ENCODE assay signal across 26 cellular contexts in genomic region chr20:59351148-59352040, GRCh38. TPM values are rescaled to one million over a fixed set of nuclear protein-coding genes. Genes with fewer than 3 reads are reported as not detected.
DNase-seq lines count a peak whose midpoint lies in the region; ATAC-seq, FAIRE-seq and TF ChIP-seq lines count a peak whose summit lies in the region.
"Had no signal": no experiment of that assay in that cellular context is flagged by ENCODE, and none has a peak within 500 bp of the region (broad histone marks: within the 10 kb centered on the region; RNA-seq: fewer than 3 reads in every experiment).

No MANE protein-coding gene starts in this region.

- no peak overlapping the region for H3K18ac ChIP-seq in H1 (ENCODE audit: extremely low read depth, low read length)

- H2BK20ac ChIP-seq in H1 (ENCODE audit: low read length) = no peak overlapping the region

- TF ChIP-seq EP300 in HepG2 (IDR thresholded peaks at IDR 0.05; ENCODE audit: low read depth in 2 of 2, low read length in 2 of 2) (no peak), HepG2 (CRISPR knock-in tag; IDR thresholded peaks at IDR 0.05; ENCODE audit: borderline replicate concordance) (no peak), H1 (IDR thresholded peaks at IDR 0.05; ENCODE audit: borderline replicate concordance in 1 of 2, low read depth in 2 of 2, low read length in 2 of 2) (no peak)

- no peak overlapping the region for H3K4ac ChIP-seq in H1 (replicated peaks; ENCODE audit: insufficient read length, low read depth, low read length)

- no peak overlapping the region for H2BK5ac ChIP-seq in H1 (ENCODE audit: low read depth, low read length)

- FAIRE-seq in HepG2 (lab: Jason Lieb, UNC) (no peak), RCC 7860 (lab: Jason Lieb, UNC) (no peak), H1 (lab: Jason Lieb, UNC) (no peak)
- FAIRE-seq: astrocyte, colon, frontal cortex had no signal

- peaks cover 4% of the 10 kb centered on the region for H3K27me3 Mint-ChIP-seq in activated CD4-positive, alpha-beta memory T cell treated with anti-CD3 and anti-CD28 coated beads, Interleukin-2, amount 10 ng/mL, durations not matched to agents 7 days and 5 days
- H3K27me3 Mint-ChIP-seq in stimulated activated memory B cell treated with anti-CD40 and anti-IgM and Interleukin-4, amounts not matched to agents 10 μg/mL and 1 μg/mL and 100 μg/mL, for 72 hours = peaks cover 17% of the 10 kb centered on the region

- H2BK15ac ChIP-seq in H1 (ENCODE audit: low read length) = no peak overlapping the region

- WGBS in HepG2 (ENCODE audit: low lambda C conversion rate) = 55% methylated on average over 11 of the region's 11 CpGs
- 76% methylated on average over 8 of the region's 11 CpGs for WGBS in right lobe of liver (ENCODE audit: insufficient coverage, low coverage, low lambda C conversion rate, missing lambda C conversion rate)
- WGBS in H1 (ENCODE audit: extremely low coverage in 1 of 2, insufficient coverage in 1 of 2, insufficient read length in 1 of 2, insufficient replicate concordance in 2 of 2, low coverage in 1 of 2, low lambda C conversion rate in 2 of 2, missing lambda C conversion rate in 1 of 2), 2 experiments = 91 to 100% methylated on average over 1 to 11 of the region's 11 CpGs

- TF ChIP-seq RAD21 in HepG2 (CRISPR knock-in tag; IDR thresholded peaks at IDR 0.05) (no peak), H1 (IDR thresholded peaks at IDR 0.05 in 1 of 2, conservative IDR thresholded peaks at IDR 0.05 in 1 of 2; ENCODE audit: low read depth in 2 of 2, low read length in 2 of 2) (no peak)

- H3K27ac ChIP-seq in HepG2 (ENCODE audit: extremely low read length, insufficient read depth, low read length) (no peak overlapping the region), right lobe of liver (no peak overlapping the region), H1 (ENCODE audit: low read depth, low read length) (no peak overlapping the region), uterus (no peak overlapping the region)
- H3K27ac ChIP-seq: PC-9, skin epidermis, suprapubic skin had no signal

- H2AFZ ChIP-seq in HepG2 (ENCODE audit: low read length) (no peak overlapping the region), H1 (ENCODE audit: low read length) (no peak overlapping the region)
- H2AFZ ChIP-seq: PC-9 had no signal

- no peaks in the 10 kb centered on the region for H3K9me3 Mint-ChIP-seq in activated CD4-positive, alpha-beta memory T cell treated with anti-CD3 and anti-CD28 coated beads, Interleukin-2, amount 10 ng/mL, durations not matched to agents 7 days and 5 days
- peaks cover 7% of the 10 kb centered on the region for H3K9me3 Mint-ChIP-seq in stimulated activated memory B cell treated with anti-CD40 and anti-IgM and Interleukin-4, amounts not matched to agents 10 μg/mL and 1 μg/mL and 100 μg/mL, for 72 hours
- H3K9me3 Mint-ChIP-seq: activated CD4-positive, alpha-beta T cell treated with anti-CD3 and anti-CD28 coated beads, Interleukin-2, amount 10 ng/mL, durations not matched to agents 7 days and 5 days; activated naive CD4-positive, alpha-beta T cell treated with anti-CD3 and anti-CD28 coated beads for 36 hours; nephron had no signal

- no peak overlapping the region for H3K14ac ChIP-seq in H1 (ENCODE audit: insufficient read length)

- H4K8ac ChIP-seq in H1 (ENCODE audit: extremely low read depth, insufficient read depth, low read length) = no peak overlapping the region

- H3K9me3 ChIP-seq in HepG2 (ENCODE audit: low read length) (no peaks in the 10 kb centered on the region), right lobe of liver (no peaks in the 10 kb centered on the region), H1 (ENCODE audit: insufficient read depth in 2 of 2, low read depth in 1 of 2, low read length in 1 of 2) (no peaks in the 10 kb centered on the region), uterus (no peaks in the 10 kb centered on the region)
- H3K9me3 ChIP-seq: suprapubic skin had no signal

- DNase-seq in HepG2 (ENCODE audit: low spot score) (no peak), right lobe of liver (no peak), RCC 7860 (ENCODE audit: low spot score) (peak; percentile 54), H1 (ENCODE audit: low read depth in 1 of 2, low spot score in 2 of 2) (no peak), NCI-H1694 (lab: John Stamatoyannopoulos, UW) (no peak), uterus (no peak)
- no peak for DNase-seq in activated CD4-positive, alpha-beta memory T cell treated with anti-CD3 and anti-CD28 coated beads, Interleukin-2, amount 10 ng/mL, durations not matched to agents 7 days and 5 days
- DNase-seq: activated CD4-positive, alpha-beta T cell treated with anti-CD3 and anti-CD28 coated beads, Interleukin-2, amount 10 ng/mL, durations not matched to agents 7 days and 5 days; activated naive CD4-positive, alpha-beta T cell treated with anti-CD3 and anti-CD28 coated beads for 36 hours; activated T-cell treated with anti-CD3 and anti-CD28 coated beads for 4 hours; DMS79; H7; mesendoderm; NCI-H1436; NCI-H82; PC-9; stimulated activated CD4-positive, alpha-beta T cell treated with anti-CD3 and anti-CD28 coated beads, Interleukin-4, amount 100 ng/mL, for 1 hour had no signal

- H3K4me3 Mint-ChIP-seq in activated CD4-positive, alpha-beta memory T cell treated with anti-CD3 and anti-CD28 coated beads, Interleukin-2, amount 10 ng/mL, durations not matched to agents 7 days and 5 days = no peak overlapping the region
- H3K4me3 Mint-ChIP-seq in stimulated activated memory B cell treated with anti-CD40 and anti-IgM and Interleukin-4, amounts not matched to agents 10 μg/mL and 1 μg/mL and 100 μg/mL, for 72 hours = no peak overlapping the region
- H3K4me3 Mint-ChIP-seq: activated CD4-positive, alpha-beta T cell treated with anti-CD3 and anti-CD28 coated beads, Interleukin-2, amount 10 ng/mL, durations not matched to agents 7 days and 5 days; activated naive CD4-positive, alpha-beta T cell treated with anti-CD3 and anti-CD28 coated beads for 36 hours; nephron had no signal

- H3K4me2 ChIP-seq in HepG2 (ENCODE audit: low read depth, low read length) (no peak overlapping the region; the same call in 1 of the 2 replicates), H1 (ENCODE audit: insufficient read depth in 1 of 2, low read depth in 2 of 2, low read length in 2 of 2) (no peak overlapping the region)

- H3K4me1 ChIP-seq in HepG2 (ENCODE audit: insufficient read depth, low read length) (peaks cover 18% of the 10 kb centered on the region), right lobe of liver (no peaks in the 10 kb centered on the region), H1 (replicated peaks in 1 of 4; ENCODE audit: control insufficient read depth in 3 of 4, insufficient read depth in 4 of 4, low read length in 3 of 4) (no peaks in the 10 kb centered on the region; a peak in 2 of 7 replicates), uterus (no peaks in the 10 kb centered on the region)
- H3K4me1 ChIP-seq: suprapubic skin had no signal

- no peak for TF ChIP-seq POLR2A in HepG2 (IDR thresholded peaks at IDR 0.05; ENCODE audit: insufficient read depth in 1 of 2, low read depth in 2 of 2, low read length in 2 of 2)
- no peak for TF ChIP-seq POLR2A in right lobe of liver (IDR thresholded peaks at IDR 0.05)
- no peak for TF ChIP-seq POLR2A in H1 (IDR thresholded peaks at IDR 0.05; ENCODE audit: control extremely low read depth in 1 of 2, low read depth in 2 of 2, low read length in 2 of 2)
- no peak for TF ChIP-seq POLR2A in uterus (IDR thresholded peaks at IDR 0.05)

- H3K79me2 ChIP-seq in HepG2 (ENCODE audit: insufficient read depth, low read length) = no peaks in the 10 kb centered on the region
- no peaks in the 10 kb centered on the region for H3K79me2 ChIP-seq in H1 (ENCODE audit: control insufficient read depth in 1 of 2, insufficient read depth in 2 of 2, low read length in 2 of 2)

- TF ChIP-seq CTCF in HepG2 (CRISPR knock-in tag; IDR thresholded peaks at IDR 0.05) = no peak
- TF ChIP-seq CTCF in right lobe of liver (IDR thresholded peaks at IDR 0.05) = no peak
- no peak for TF ChIP-seq CTCF in H1 (IDR thresholded peaks at IDR 0.05; ENCODE audit: control extremely low read depth in 1 of 3, insufficient read depth in 1 of 3, low read depth in 1 of 3, low read length in 3 of 3)
- TF ChIP-seq CTCF in uterus (IDR thresholded peaks at IDR 0.05) = no peak

- CTCF ChIA-PET in HepG2 (lab: Yijun Ruan, JAX; ENCODE audit: low intra/inter-chr PET ratio, low total read pairs) (no interaction called here), H1 (lab: Charles Lee; ENCODE audit: partially characterized antibody) (interaction anchor here (1.2 kb wide), 1 partner anchor 11 kb away, joined by 3 read pairs; no protein-coding TSS in a partner anchor)
- CTCF ChIA-PET in activated CD4-positive, alpha-beta memory T cell treated with anti-CD3 and anti-CD28 coated beads, Interleukin-2, amount 10 ng/mL, durations not matched to agents 7 days and 5 days (lab: Charles Lee) = no interaction called here

- no peak overlapping the region for H3K56ac ChIP-seq in H1 (replicated peaks; ENCODE audit: insufficient read length, low read depth, low read length)

- H3K23ac ChIP-seq in H1 (ENCODE audit: insufficient read length) = no peak overlapping the region

- H3K36me3 Mint-ChIP-seq in activated CD4-positive, alpha-beta memory T cell treated with anti-CD3 and anti-CD28 coated beads, Interleukin-2, amount 10 ng/mL, durations not matched to agents 7 days and 5 days (ENCODE audit: low read depth) = no peaks in the 10 kb centered on the region
- no peaks in the 10 kb centered on the region for H3K36me3 Mint-ChIP-seq in stimulated activated memory B cell treated with anti-CD40 and anti-IgM and Interleukin-4, amounts not matched to agents 10 μg/mL and 1 μg/mL and 100 μg/mL, for 72 hours

- in situ Hi-C loops in HepG2 (cut with HindIII; ENCODE audit: extremely low pct_ligation_motif_present, low pct_unique_long_range_greater_than_20kb) = no loop called here

- H3K27ac Mint-ChIP-seq in activated CD4-positive, alpha-beta memory T cell treated with anti-CD3 and anti-CD28 coated beads, Interleukin-2, amount 10 ng/mL, durations not matched to agents 7 days and 5 days = no peak overlapping the region
- H3K27ac Mint-ChIP-seq in stimulated activated memory B cell treated with anti-CD40 and anti-IgM and Interleukin-4, amounts not matched to agents 10 μg/mL and 1 μg/mL and 100 μg/mL, for 72 hours = no peak overlapping the region
- H3K27ac Mint-ChIP-seq: activated CD4-positive, alpha-beta T cell treated with anti-CD3 and anti-CD28 coated beads, Interleukin-2, amount 10 ng/mL, durations not matched to agents 7 days and 5 days; activated naive CD4-positive, alpha-beta T cell treated with anti-CD3 and anti-CD28 coated beads for 36 hours; nephron had no signal

- H3K36me3 ChIP-seq in HepG2 (replicated peaks in 1 of 2; ENCODE audit: control insufficient read depth in 1 of 2, insufficient read depth in 2 of 2, low read length in 2 of 2) (no peaks in the 10 kb centered on the region), right lobe of liver (no peaks in the 10 kb centered on the region), H1 (ENCODE audit: control insufficient read depth in 2 of 4, insufficient read depth in 4 of 4, low read length in 3 of 4) (no peaks in the 10 kb centered on the region), uterus (no peaks in the 10 kb centered on the region)
- H3K36me3 ChIP-seq: suprapubic skin had no signal

- no peak overlapping the region for H4K5ac ChIP-seq in H1 (ENCODE audit: insufficient read length, low read depth, low read length)

- H3K23me2 ChIP-seq in H1 (ENCODE audit: low read depth, low read length) = no peaks in the 10 kb centered on the region; the same call in 1 of the 2 replicates

- no peak; the same call in 2 of the 3 replicates for ATAC-seq in HepG2
- ATAC-seq in right lobe of liver = no peak
- no peak for ATAC-seq in stimulated activated memory B cell treated with anti-CD40 and anti-IgM and Interleukin-4, amounts not matched to agents 10 μg/mL and 1 μg/mL and 100 μg/mL, for 72 hours

- H3K9ac ChIP-seq in HepG2 (ENCODE audit: insufficient read depth, low read depth, low read length) (no peak overlapping the region), H1 (replicated peaks in 1 of 4; ENCODE audit: extremely low read depth in 1 of 4, low read depth in 3 of 4, low read length in 3 of 4) (no peak overlapping the region)

- no peak overlapping the region for H2AK5ac ChIP-seq in H1 (ENCODE audit: low read depth, low read length)

- no peak overlapping the region for H2BK12ac ChIP-seq in H1 (ENCODE audit: low read depth, low read length)

- no peak overlapping the region for H4K91ac ChIP-seq in H1 (replicated peaks; ENCODE audit: insufficient read length, low read length)

- POLR2A ChIA-PET in HepG2 (lab: Yijun Ruan, JAX) (no interaction called here), H1 (lab: Charles Lee; ENCODE audit: partially characterized antibody) (no interaction called here)
- POLR2A ChIA-PET in activated CD4-positive, alpha-beta memory T cell treated with anti-CD3 and anti-CD28 coated beads, Interleukin-2, amount 10 ng/mL, durations not matched to agents 7 days and 5 days (lab: Charles Lee) = no interaction called here

- no peaks in the 10 kb centered on the region for H3K79me1 ChIP-seq in H1 (ENCODE audit: low read depth, low read length)

- H2BK120ac ChIP-seq in H1 (replicated peaks; ENCODE audit: low read depth, low read length) = no peak overlapping the region

- intact Hi-C loops in HepG2 (cut with micrococcal nuclease; ENCODE audit: unreplicated experiment) = no loop called here
- intact Hi-C loops in right lobe of liver (cut with DNase I) = no loop called here
- intact Hi-C loops in uterus (cut with DNase I; ENCODE audit: low total_unique reads) = no loop called here

- H3K4me3 ChIP-seq in HepG2 (replicated peaks in 1 of 3; ENCODE audit: insufficient read depth in 1 of 3, low read depth in 2 of 3, low read length in 3 of 3) (no peak overlapping the region), right lobe of liver (no peak overlapping the region), H1 (ENCODE audit: extremely low read depth in 1 of 4, insufficient read depth in 2 of 4, low read depth in 3 of 4, low read length in 4 of 4) (no peak overlapping the region), uterus (no peak overlapping the region)
- H3K4me3 ChIP-seq: PC-9, skin epidermis, suprapubic skin had no signal

- peaks cover 2% of the 10 kb centered on the region for H3K4me1 Mint-ChIP-seq in activated CD4-positive, alpha-beta memory T cell treated with anti-CD3 and anti-CD28 coated beads, Interleukin-2, amount 10 ng/mL, durations not matched to agents 7 days and 5 days
- H3K4me1 Mint-ChIP-seq in stimulated activated memory B cell treated with anti-CD40 and anti-IgM and Interleukin-4, amounts not matched to agents 10 μg/mL and 1 μg/mL and 100 μg/mL, for 72 hours = no peaks in the 10 kb centered on the region

- H4K20me1 ChIP-seq in HepG2 (ENCODE audit: insufficient read depth, low read length) (no peaks in the 10 kb centered on the region), H1 (replicated peaks in 1 of 2; ENCODE audit: control insufficient read depth in 1 of 2, insufficient read depth in 2 of 2, low read length in 2 of 2) (no peaks in the 10 kb centered on the region)

- BruUV-seq in HepG2 (replicated peaks; lab: Mats Ljungman, UMichigan) = no TSS peak

- H3K27me3 ChIP-seq in HepG2 (ENCODE audit: control insufficient read depth in 1 of 2, insufficient read depth in 2 of 2, low read length in 2 of 2) = peaks cover 0 to 1% of the 10 kb centered on the region in 2 experiments; a peak in 3 of 5 replicates
- no peaks in the 10 kb centered on the region for H3K27me3 ChIP-seq in right lobe of liver
- H3K27me3 ChIP-seq in H1 (replicated peaks in 1 of 4; ENCODE audit: control insufficient read depth in 3 of 4, extremely low read depth in 1 of 4, insufficient read depth in 3 of 4, low read length in 3 of 4) = 0 out of 7 replicates have a peak, but pooled peaks cover 0 to 2% (median 0%) of the 10 kb centered on the region in 4 experiments
- H3K27me3 ChIP-seq in uterus = no peaks in the 10 kb centered on the region

RNA-seq across cellular contexts. Expression of gene EDN3, which starts 51.0 kb away (rescaled TPM):
- not detected in 2 replicates for total RNA-seq in HepG2 (2016; rRNA removed; fragmentation: Illumina TruSeq; extraction: Trizol)
- not detected in 2 replicates for total RNA-seq in HepG2 (2016; cell fraction: cytosol; rRNA removed; fragmentation: Illumina TruSeq; extraction: Trizol; ENCODE audit: low read depth)
- not detected in 2 replicates for total RNA-seq in HepG2 (2016; cell fraction: insoluble cytoplasmic fraction; rRNA removed; fragmentation: Illumina TruSeq; extraction: Trizol)
- total RNA-seq in HepG2 (2016; cell fraction: membrane; rRNA removed; fragmentation: Illumina TruSeq; extraction: Trizol) = not detected in 2 replicates
- not detected in 2 replicates for total RNA-seq in HepG2 (2016; cell fraction: nucleus; rRNA removed; fragmentation: Illumina TruSeq; extraction: Trizol)
- not detected in 2 replicates for polyA plus RNA-seq in HepG2 (2011; rRNA removed)
- not detected in 2 replicates for polyA plus RNA-seq in HepG2 (2011; cell fraction: cytosol; rRNA removed)
- polyA plus RNA-seq in HepG2 (2011; cell fraction: nucleus; rRNA removed) = not detected in 2 replicates
- not detected in 2 replicates for polyA plus RNA-seq in HepG2 (2012)
- not detected in 2 replicates for polyA plus RNA-seq in HepG2 (2016; cell fraction: cytosol; fragmentation: Illumina TruSeq; extraction: Trizol; ENCODE audit: low read depth)
- polyA plus RNA-seq in HepG2 (2016; cell fraction: insoluble cytoplasmic fraction; fragmentation: Illumina TruSeq; extraction: Trizol; ENCODE audit: low read depth) = not detected in 2 replicates
- not detected in 2 replicates for polyA plus RNA-seq in HepG2 (2016; cell fraction: membrane; fragmentation: Illumina TruSeq; extraction: Trizol; ENCODE audit: low read depth)
- not detected in 2 replicates for polyA plus RNA-seq in HepG2 (2016; cell fraction: nucleus; fragmentation: Illumina TruSeq; extraction: Trizol; ENCODE audit: insufficient read depth, low read depth)
- not detected in 2 replicates for polyA minus RNA-seq in HepG2 (2011; rRNA and poly(A)+ RNA removed; ENCODE audit: low replicate concordance)
- polyA minus RNA-seq in HepG2 (2011; cell fraction: cytosol; rRNA and poly(A)+ RNA removed) = not detected in 2 replicates
- not detected in 2 replicates for polyA minus RNA-seq in HepG2 (2011; cell fraction: nucleus; rRNA and poly(A)+ RNA removed)
- not detected for total RNA-seq in right lobe of liver
- 0.17 and 0.63 TPM in 2 replicates for total RNA-seq in H1 (2021; fragmentation: NEBNext Ultra II Directional; extraction: Animal tissue kit (Norgen Biotek cat#: 25700))
- polyA plus RNA-seq in H1 (2011; rRNA removed) = 0.24 and 0.38 TPM in 2 replicates
- polyA plus RNA-seq in H1 (2011; cell fraction: cytosol; rRNA removed) = 0.40 TPM
- 0.16 TPM for polyA plus RNA-seq in H1 (2011; cell fraction: nucleus; rRNA removed)
- 0.23 to 0.38 TPM (median 0.32 TPM) in 3 of 4 replicates, not detected in the other for polyA plus RNA-seq in H1 (2012, experiment 1 of 2)
- polyA plus RNA-seq in H1 (2012, experiment 2 of 2) = 0.20 TPM
- polyA plus RNA-seq in H1 (2013, experiment 1 of 2) = 0.20 TPM
- 0.28 TPM for polyA plus RNA-seq in H1 (2013, experiment 2 of 2)
- polyA minus RNA-seq in H1 (2011; rRNA and poly(A)+ RNA removed) = 0.24 and 0.32 TPM in 2 replicates
- polyA minus RNA-seq in H1 (2011; cell fraction: cytosol; rRNA and poly(A)+ RNA removed) = not detected
- polyA minus RNA-seq in H1 (2011; cell fraction: nucleus; rRNA and poly(A)+ RNA removed) = 0.30 TPM
- total RNA-seq in activated CD4-positive, alpha-beta memory T cell treated with anti-CD3 and anti-CD28 coated beads, Interleukin-2, amount 10 ng/mL, durations not matched to agents 7 days and 5 days = under 1 TPM; 0.25 to 0.35 TPM
- total RNA-seq in uterus = 10 to 100 TPM in 1 of 4 donors, 1 to 10 TPM in 1, not detected in 2; 2.8 to 85.8 TPM
- total RNA-seq: A673; activated naive CD4-positive, alpha-beta T cell treated with anti-CD3 and anti-CD28 coated beads for 36 hours; astrocyte; H7; LHCN-M2; PC-9 had no signal

Comparison
In these comparisons a context has a peak if more than half of its experiments do, and no peak if none do; other contexts are left out.
1. Of the 41 proteins assayed by ChIP-seq in both HepG2 and H1: peak only in HepG2: none; only in H1: none; in both: MAFK; in neither: 40.